ENCODE assay signal across 3 cellular contexts in the genomic region with DNA sequence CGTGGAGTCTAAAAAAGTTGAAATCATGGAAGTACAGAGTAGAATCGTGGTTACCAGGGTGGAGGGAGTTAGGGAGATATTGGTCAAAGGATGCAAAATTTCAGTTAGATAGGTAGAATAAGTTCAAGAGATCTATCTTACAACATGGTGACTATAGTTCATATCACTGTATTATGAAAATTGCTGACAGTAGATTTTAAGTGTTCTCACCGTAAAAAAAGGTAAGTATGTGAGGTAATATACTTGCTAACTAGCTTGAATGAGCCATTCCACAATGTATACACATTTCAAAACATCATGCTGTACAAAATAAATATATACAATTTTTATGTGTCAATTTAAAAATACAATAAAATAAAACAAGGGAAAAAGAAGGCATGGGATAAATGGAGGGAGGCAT.
A peak's percentile ranks its signal among the peaks of the same experiment; 100 is the strongest.
TF ChIP-seq lines count a peak whose summit lies in the region.

No MANE protein-coding gene starts in this region.

TF ChIP-seq in HepG2, 621 proteins besides CTCF, POLR2A, EP300 and RAD21:
- TF ChIP-seq MAFF (IDR thresholded peaks at IDR 0.05; ENCODE audit: low read depth, low read length) (0 out of 2 replicates have a peak, but pooled peaks have one; percentile 43), ZKSCAN5 (CRISPR knock-in tag; IDR thresholded peaks at IDR 0.05) (no peak), ZNF430 (CRISPR knock-in tag; IDR thresholded peaks at IDR 0.05) (no peak), MAFK (conservative IDR thresholded peaks at IDR 0.05 in 1 of 2, IDR thresholded peaks at IDR 0.05 in 1 of 2; ENCODE audit: low read length in 2 of 2) (peak; percentile 54 to 72)

TF ChIP-seq in A549, 52 proteins besides CTCF, POLR2A, EP300 and RAD21:
- TF ChIP-seq GATA3 (IDR thresholded peaks at IDR 0.05; ENCODE audit: borderline replicate concordance), result no peak
- peak; percentile 63 for TF ChIP-seq MAFK (IDR thresholded peaks at IDR 0.05; ENCODE audit: partially characterized antibody)

TF ChIP-seq in IMR-90, 13 proteins besides CTCF, POLR2A, EP300 and RAD21:
- TF ChIP-seq CEBPB (IDR thresholded peaks at IDR 0.05; ENCODE audit: low read depth, low read length), result no peak
- TF ChIP-seq BHLHE40 (IDR thresholded peaks at IDR 0.05; ENCODE audit: low read depth, low read length), result no peak
- TF ChIP-seq MAFK (IDR thresholded peaks at IDR 0.05; ENCODE audit: low read depth, low read length), result peak; percentile 49
- no peak for TF ChIP-seq RCOR1 (IDR thresholded peaks at IDR 0.05; ENCODE audit: insufficient replicate concordance, low read length)
- TF ChIP-seq, protein P1, sequence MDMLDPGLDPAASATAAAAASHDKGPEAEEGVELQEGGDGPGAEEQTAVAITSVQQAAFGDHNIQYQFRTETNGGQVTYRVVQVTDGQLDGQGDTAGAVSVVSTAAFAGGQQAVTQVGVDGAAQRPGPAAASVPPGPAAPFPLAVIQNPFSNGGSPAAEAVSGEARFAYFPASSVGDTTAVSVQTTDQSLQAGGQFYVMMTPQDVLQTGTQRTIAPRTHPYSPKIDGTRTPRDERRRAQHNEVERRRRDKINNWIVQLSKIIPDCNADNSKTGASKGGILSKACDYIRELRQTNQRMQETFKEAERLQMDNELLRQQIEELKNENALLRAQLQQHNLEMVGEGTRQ (IDR thresholded peaks at IDR 0.05; ENCODE audit: low read depth, low read length), result no peak
- no peak for TF ChIP-seq FOS (IDR thresholded peaks at IDR 0.05; ENCODE audit: low read depth, low read length)
- no peak for TF ChIP-seq MAZ (IDR thresholded peaks at IDR 0.05; ENCODE audit: borderline replicate concordance, low read depth, low read length)
